Comparison of ENCODE assay signal across 28 cellular contexts in the genomic region with DNA sequence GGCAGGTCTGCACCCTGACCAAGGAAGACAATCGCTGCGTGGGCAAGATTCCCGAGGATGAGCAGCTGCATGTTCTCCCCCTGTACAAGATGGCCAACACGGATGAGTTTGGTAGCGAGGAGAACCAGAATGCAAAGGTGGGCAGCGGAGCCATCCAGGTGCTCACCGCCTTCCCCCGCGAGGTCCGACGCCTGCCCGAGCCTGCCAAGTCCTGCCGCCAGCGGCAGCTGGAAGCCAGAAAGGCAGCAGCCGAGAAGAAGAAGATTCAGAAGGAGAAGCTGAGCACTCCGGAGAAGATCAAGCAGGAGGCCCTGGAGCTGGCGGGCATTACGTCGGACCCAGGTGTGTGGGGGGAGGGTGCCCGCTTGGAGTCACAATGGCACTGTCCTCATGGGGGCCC.
"Had no signal": no experiment of that assay in that cellular context is flagged by ENCODE, and none has a peak within 500 bp of the region (broad histone marks: within the 10 kb centered on the region; RNA-seq: fewer than 3 reads in every experiment).

No MANE protein-coding gene starts in this region.

- H3K4me3 ChIP-seq: ascending aorta, body of pancreas, K562, SJCRH30 had no signal

- H3K4me1 Mint-ChIP-seq: activated CD4-positive, alpha-beta T cell treated with anti-CD3 and anti-CD28 coated beads for 36 hours; activated naive CD8-positive, alpha-beta T cell treated with anti-CD3 and anti-CD28 coated beads, Interleukin-2, amount 50 U/mL, for 24 hours had no signal

- H3K27me3 Mint-ChIP-seq: activated CD4-positive, alpha-beta T cell treated with anti-CD3 and anti-CD28 coated beads for 36 hours; activated naive CD8-positive, alpha-beta T cell treated with anti-CD3 and anti-CD28 coated beads, Interleukin-2, amount 50 U/mL, for 24 hours had no signal

- DNase-seq: activated CD4-positive, alpha-beta T cell treated with anti-CD3 and anti-CD28 coated beads for 36 hours; activated CD8-positive, alpha-beta T cell treated with anti-CD3 and anti-CD28 coated beads, Interleukin-2, amount 10 ng/mL, durations not matched to agents 7 days and 5 days; activated gamma-delta T cell; activated naive CD8-positive, alpha-beta T cell treated with anti-CD3 and anti-CD28 coated beads, Interleukin-2, amount 50 U/mL, for 24 hours; amniotic stem cell; body of pancreas; central memory CD4-positive, alpha-beta T cell; Karpas-422; MM.1S; NCI-H1105; NCI-H1436; NCI-H1694 treated with DMSO at 0.1 percent for 48 hours; NCI-H2029 treated with DMSO at 0.1 percent for 48 hours; NCI-H345; NCI-H510A; NCI-H526 treated with DMSO at 0.1 percent for 48 hours; NCI-H82; OCI-M1; RPMI8226; SJCRH30; SK-N-SH; T-helper 1 cell; WERI-Rb-1 had no signal

- H3K27ac ChIP-seq: ascending aorta, body of pancreas, SJCRH30, WERI-Rb-1 had no signal

- H3K36me3 Mint-ChIP-seq: activated naive CD4-positive, alpha-beta T cell treated with anti-CD3 and anti-CD28 coated beads, Interleukin-2, amount 50 U/mL, for 72 hours had no signal

- H3K4me1 ChIP-seq: ascending aorta, body of pancreas, SJCRH30 had no signal

- ATAC-seq: activated CD4-positive, alpha-beta T cell treated with anti-CD3 and anti-CD28 coated beads for 36 hours; activated CD8-positive, alpha-beta T cell treated with anti-CD3 and anti-CD28 coated beads, Interleukin-2, amount 10 ng/mL, durations not matched to agents 7 days and 5 days; activated naive CD8-positive, alpha-beta T cell treated with anti-CD3 and anti-CD28 coated beads, Interleukin-2, amount 50 U/mL, for 24 hours; body of pancreas; K562; Panc1 had no signal

- H3K9me3 ChIP-seq: ascending aorta, body of pancreas, SJCRH30, SK-N-SH had no signal

- H3K4me3 Mint-ChIP-seq: activated CD4-positive, alpha-beta T cell treated with anti-CD3 and anti-CD28 coated beads for 36 hours; activated CD8-positive, alpha-beta T cell treated with anti-CD3 and anti-CD28 coated beads, Interleukin-2, amount 10 ng/mL, durations not matched to agents 7 days and 5 days; activated naive CD8-positive, alpha-beta T cell treated with anti-CD3 and anti-CD28 coated beads, Interleukin-2, amount 50 U/mL, for 24 hours; activated T-helper 1 cell treated with anti-CD3 and anti-CD28 coated beads, Interleukin-12 subunit alpha, Interleukin-12 subunit beta, Interleukin-2, Interleukin-4 antibody, amounts not matched to agents 30 ng/mL and 10 ng/mL and 1 ng/mL, durations not matched to agents 14 hours and 24 hours and 36 hours had no signal

- H3K27ac Mint-ChIP-seq: activated naive CD8-positive, alpha-beta T cell treated with anti-CD3 and anti-CD28 coated beads, Interleukin-2, amount 50 U/mL, for 24 hours; activated T-helper 1 cell treated with anti-CD3 and anti-CD28 coated beads, Interleukin-12 subunit alpha, Interleukin-12 subunit beta, Interleukin-2, Interleukin-4 antibody, amounts not matched to agents 30 ng/mL and 10 ng/mL and 1 ng/mL, durations not matched to agents 14 hours and 24 hours and 36 hours had no signal

- H3K9me3 Mint-ChIP-seq: activated naive CD4-positive, alpha-beta T cell treated with anti-CD3 and anti-CD28 coated beads, Interleukin-2, amount 50 U/mL, for 72 hours; activated naive CD8-positive, alpha-beta T cell treated with anti-CD3 and anti-CD28 coated beads, Interleukin-2, amount 50 U/mL, for 24 hours; activated T-helper 1 cell treated with anti-CD3 and anti-CD28 coated beads, Interleukin-12 subunit alpha, Interleukin-12 subunit beta, Interleukin-2, Interleukin-4 antibody, amounts not matched to agents 30 ng/mL and 10 ng/mL and 1 ng/mL, durations not matched to agents 14 hours and 24 hours and 36 hours had no signal

- H3K27me3 ChIP-seq: ascending aorta, body of pancreas, SJCRH30 had no signal
